In genomic region chr1:45750298-45751038, GRCh38 we compare ENCODE assay signal across 1 cellular context.
TF ChIP-seq lines count a peak whose summit lies in the region.

Gene IPP, minus strand, starts transcription at chr1:45750653. Its CDS starts 4,242 bp downstream, at chr1:45746411.

TF ChIP-seq in HepG2, 621 proteins besides CTCF, POLR2A, EP300 and RAD21 (continued from another document):
- TF ChIP-seq ZNF281 (CRISPR knock-in tag; IDR thresholded peaks at IDR 0.05; ENCODE audit: borderline replicate concordance) (no peak), JARID2 (CRISPR knock-in tag; IDR thresholded peaks at IDR 0.05; ENCODE audit: insufficient replicate concordance) (peak; percentile 89), ZBTB4 (CRISPR knock-in tag; IDR thresholded peaks at IDR 0.05; ENCODE audit: borderline replicate concordance) (no peak), FOXA1 (IDR thresholded peaks at IDR 0.05) (no peak), FOXA1 (CRISPR knock-in tag; IDR thresholded peaks at IDR 0.05) (no peak), ZNF776 (CRISPR knock-in tag; IDR thresholded peaks at IDR 0.05) (0 out of 2 replicates have a peak, but pooled peaks have one; percentile 33), ZNF883 (CRISPR knock-in tag; IDR thresholded peaks at IDR 0.05; ENCODE audit: not compliant biosample characterization) (no peak), ZNF605 (CRISPR knock-in tag; IDR thresholded peaks at IDR 0.05) (peak; percentile 95), PBX2 (CRISPR knock-in tag; IDR thresholded peaks at IDR 0.05) (no peak), NR1H2 (CRISPR knock-in tag; IDR thresholded peaks at IDR 0.05; ENCODE audit: borderline replicate concordance, low read depth) (no peak), ZNF570 (CRISPR knock-in tag; IDR thresholded peaks at IDR 0.05; ENCODE audit: borderline replicate concordance) (no peak), CC2D1A (CRISPR knock-in tag; IDR thresholded peaks at IDR 0.05) (no peak)
